5 cellular contexts compared by ENCODE assay signal in genomic region chr9:128800061-128800460, GRCh38.
"Had no signal": no experiment of that assay in that cellular context is flagged by ENCODE, and none has a peak within 500 bp of the region (broad histone marks: within the 10 kb centered on the region; RNA-seq: fewer than 3 reads in every experiment).

No MANE protein-coding gene starts in this region.

- ATAC-seq: GM23338, K562 had no signal

- H3K4me3 Mint-ChIP-seq: GM23338, H9 had no signal

- DNase-seq: H9, HCEC 1CT, IMR-90 had no signal

- H3K9me3 Mint-ChIP-seq: GM23338, H9 had no signal

- H3K27ac Mint-ChIP-seq: GM23338 had no signal

- H3K4me1 Mint-ChIP-seq: GM23338, H9 had no signal
